20 cellular contexts compared by ENCODE assay signal in the genomic region with DNA sequence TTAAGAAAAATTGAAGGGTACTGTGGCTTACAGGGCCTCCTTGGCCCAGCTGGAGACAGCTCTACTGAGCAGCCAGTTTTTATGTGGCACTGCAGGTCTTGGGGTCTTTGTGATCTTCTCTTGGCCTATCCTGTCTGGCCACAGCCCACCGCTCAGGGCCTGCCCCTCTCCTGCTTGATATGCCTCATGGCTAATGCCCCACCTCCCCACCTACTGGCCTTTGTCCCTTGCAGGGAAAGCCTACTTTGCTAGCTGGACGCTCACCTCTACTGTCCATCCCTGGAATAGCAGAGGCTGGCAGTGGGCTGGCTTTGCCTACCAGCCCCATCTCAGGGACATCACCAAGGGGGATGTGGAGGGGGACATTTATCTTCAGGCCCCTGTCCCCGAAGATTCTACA.
DNase-seq lines count a peak whose midpoint lies in the region; ATAC-seq and TF ChIP-seq lines count a peak whose summit lies in the region.
"Had no signal": no experiment of that assay in that cellular context is flagged by ENCODE, and none has a peak within 500 bp of the region (broad histone marks: within the 10 kb centered on the region; RNA-seq: fewer than 3 reads in every experiment).

No MANE protein-coding gene starts in this region.

- H4K20me1 ChIP-seq in hepatocyte (ENCODE audit: insufficient read depth, poor library complexity, severe bottlenecking), result no peaks in the 10 kb centered on the region

- H3K27ac Mint-ChIP-seq in T-helper 2 cell treated with Interferon-gamma antibody and Interleukin-4, amounts not matched to agents 5 μg/mL and 100 μg/mL, for 36 hours, result no peak overlapping the region
- H3K27ac Mint-ChIP-seq: activated T-helper 2 cell treated with anti-CD3 and anti-CD28 coated beads, Interferon-gamma antibody, Interleukin-2, Interleukin-4, amounts not matched to agents 10 μg/mL and 5 μg/mL and 100 μg/mL, durations not matched to agents 14 hours and 24 hours and 36 hours; naive thymus-derived CD4-positive, alpha-beta T cell; T-helper 1 cell treated with Interleukin-12 subunit alpha and Interleukin-12 subunit beta and Interleukin-4 antibody, amounts not matched to agents 30 μg/mL and 1 μg/mL, for 36 hours had no signal

- H3K36me3 ChIP-seq in hepatocyte (replicated peaks; ENCODE audit: insufficient read depth, low read depth) (no peaks in the 10 kb centered on the region), parathyroid adenoma (ENCODE audit: control insufficient read depth, insufficient read depth, low read length) (no peaks in the 10 kb centered on the region)
- H3K36me3 ChIP-seq: spleen, tibial nerve had no signal

- H3K4me3 ChIP-seq in astrocyte of the cerebellum (ENCODE audit: low read depth, low read length) (no peak overlapping the region), hepatocyte (no peak overlapping the region), parathyroid adenoma (ENCODE audit: low read depth, low read length) (no peak overlapping the region)
- H3K4me3 ChIP-seq: spleen, tibial nerve had no signal

- H3K9me2 ChIP-seq in hepatocyte (replicated peaks; ENCODE audit: insufficient read depth), result no peaks in the 10 kb centered on the region

- WGBS in hepatocyte (ENCODE audit: low lambda C conversion rate, missing lambda C conversion rate), result 48% methylated on average over 3 of the region's 3 CpGs

- peaks cover 16% of the 10 kb centered on the region for H3K4me1 ChIP-seq in hepatocyte (ENCODE audit: insufficient read depth)
- peaks cover 23% of the 10 kb centered on the region for H3K4me1 ChIP-seq in parathyroid adenoma

- H3K9me3 Mint-ChIP-seq in T-helper 2 cell treated with Interferon-gamma antibody and Interleukin-4, amounts not matched to agents 5 μg/mL and 100 μg/mL, for 36 hours, result no peaks in the 10 kb centered on the region
- H3K9me3 Mint-ChIP-seq: activated T-helper 2 cell treated with anti-CD3 and anti-CD28 coated beads, Interferon-gamma antibody, Interleukin-2, Interleukin-4, amounts not matched to agents 10 μg/mL and 5 μg/mL and 100 μg/mL, durations not matched to agents 14 hours and 24 hours and 36 hours; T-helper 1 cell treated with Interleukin-12 subunit alpha and Interleukin-12 subunit beta and Interleukin-4 antibody, amounts not matched to agents 30 μg/mL and 1 μg/mL, for 36 hours had no signal

- no peak overlapping the region for H3K4me3 Mint-ChIP-seq in T-helper 2 cell treated with Interferon-gamma antibody and Interleukin-4, amounts not matched to agents 5 μg/mL and 100 μg/mL, for 36 hours
- H3K4me3 Mint-ChIP-seq: brain; naive thymus-derived CD4-positive, alpha-beta T cell; T-helper 1 cell treated with Interleukin-12 subunit alpha and Interleukin-12 subunit beta and Interleukin-4 antibody, amounts not matched to agents 30 μg/mL and 1 μg/mL, for 36 hours had no signal

- no peaks in the 10 kb centered on the region for H3K9me3 ChIP-seq in hepatocyte (ENCODE audit: low read depth)
- no peaks in the 10 kb centered on the region for H3K9me3 ChIP-seq in parathyroid adenoma (ENCODE audit: control insufficient read depth, low read length)
- H3K9me3 ChIP-seq: spleen, tibial nerve had no signal

- H3K27me3 ChIP-seq in hepatocyte (no peaks in the 10 kb centered on the region), parathyroid adenoma (ENCODE audit: control insufficient read depth, insufficient read depth, low read length) (no peaks in the 10 kb centered on the region)
- H3K27me3 ChIP-seq: spleen, tibial nerve had no signal

- in situ Hi-C loops in astrocyte of the cerebellum (cut with HindIII; ENCODE audit: low sequenced_read_pairs), result no loop called here

- TF ChIP-seq CTCF in astrocyte of the cerebellum (IDR thresholded peaks at IDR 0.05; ENCODE audit: low read depth, low read length, missing control alignments) (peak; percentile 33), hepatocyte (IDR thresholded peaks at IDR 0.05; ENCODE audit: poor library complexity) (peak; percentile 22), parathyroid adenoma (IDR thresholded peaks at IDR 0.05) (peak; percentile 19)

- H3K27ac ChIP-seq in hepatocyte (no peak overlapping the region), parathyroid adenoma (no peak overlapping the region)
- H3K27ac ChIP-seq: 22Rv1, HL-60, spleen, tibial nerve had no signal

- no peaks in the 10 kb centered on the region for H3K27me3 Mint-ChIP-seq in T-helper 2 cell treated with Interferon-gamma antibody and Interleukin-4, amounts not matched to agents 5 μg/mL and 100 μg/mL, for 36 hours (ENCODE audit: low read depth)

- H3K36me3 Mint-ChIP-seq in T-helper 2 cell treated with Interferon-gamma antibody and Interleukin-4, amounts not matched to agents 5 μg/mL and 100 μg/mL, for 36 hours (ENCODE audit: low read depth), result no peaks in the 10 kb centered on the region
- H3K36me3 Mint-ChIP-seq: brain; naive thymus-derived CD4-positive, alpha-beta T cell had no signal

- H3K4me1 Mint-ChIP-seq in T-helper 2 cell treated with Interferon-gamma antibody and Interleukin-4, amounts not matched to agents 5 μg/mL and 100 μg/mL, for 36 hours (ENCODE audit: low read depth), result no peaks in the 10 kb centered on the region

- ATAC-seq in GM18511 (IDR thresholded peaks at IDR 0.05; ENCODE audit: unreplicated experiment), result no peak
- ATAC-seq: naive thymus-derived CD4-positive, alpha-beta T cell had no signal

- H3K79me2 ChIP-seq in hepatocyte, result no peaks in the 10 kb centered on the region
- H3K79me2 ChIP-seq in parathyroid adenoma, result no peaks in the 10 kb centered on the region

- H2AFZ ChIP-seq in hepatocyte (no peak overlapping the region), parathyroid adenoma (no peak overlapping the region)

- H3K4me2 ChIP-seq in hepatocyte (no peak overlapping the region), parathyroid adenoma (ENCODE audit: low read length) (no peak overlapping the region)

- H3K9ac ChIP-seq in parathyroid adenoma, result no peak overlapping the region

- DNase-seq in DMS53 (lab: John Stamatoyannopoulos, UW) (peak; percentile 16), DMS53 treated with DMSO at 0.1 percent for 48 hours (lab: John Stamatoyannopoulos, UW; ENCODE audit: unreplicated experiment) (no peak), astrocyte of the cerebellum (ENCODE audit: low read depth) (no peak), hepatocyte (ENCODE audit: low spot score) (no peak), cortex of kidney (lab: John Stamatoyannopoulos, UW) (no peak)
- DNase-seq in T-helper 2 cell treated with Interferon-gamma antibody and Interleukin-4, amounts not matched to agents 5 μg/mL and 100 μg/mL, for 36 hours (ENCODE audit: low spot score), result no peak
- DNase-seq: activated CD4-positive, alpha-beta T cell treated with anti-CD3 and anti-CD28 coated beads, Interleukin-2, amount 50 U/mL, for 1 hour; COR-L47; MM.1S; naive thymus-derived CD4-positive, alpha-beta T cell; NCI-H345; spleen had no signal
